In genomic region chr1:240122639-240123604, GRCh38 we compare ENCODE assay signal across 1 cellular context.
TF ChIP-seq lines count a peak whose summit lies in the region.

No MANE protein-coding gene starts in this region.

TF ChIP-seq in HEK293, 187 proteins besides CTCF, POLR2A, EP300 and RAD21 (continued from another document and continues in another):
- TF ChIP-seq PATZ1 (tag by site-specific recombination; IDR thresholded peaks at IDR 0.05) (no peak), ZNF146 (tag by site-specific recombination; IDR thresholded peaks at IDR 0.05) (no peak), ZNF302 (tag by site-specific recombination; IDR thresholded peaks at IDR 0.05; ENCODE audit: low read depth) (no peak), ZNF335 (tag by site-specific recombination; conservative IDR thresholded peaks at IDR 0.05) (no peak), REST (tag by site-specific recombination; IDR thresholded peaks at IDR 0.05) (peak; percentile 79), MYNN (tag by site-specific recombination; IDR thresholded peaks at IDR 0.05; ENCODE audit: borderline replicate concordance) (no peak), ZNF10 (tag by site-specific recombination; IDR thresholded peaks at IDR 0.05) (no peak), ZNF366 (tag by site-specific recombination; conservative IDR thresholded peaks at IDR 0.05) (no peak), PRDM2 (tag by site-specific recombination; IDR thresholded peaks at IDR 0.05; ENCODE audit: borderline replicate concordance) (no peak), ZNF513 (tag by site-specific recombination; IDR thresholded peaks at IDR 0.05) (no peak), ZNF777 (tag by site-specific recombination; IDR thresholded peaks at IDR 0.05; ENCODE audit: borderline replicate concordance) (no peak), KLF17 (tag by site-specific recombination; IDR thresholded peaks at IDR 0.05) (no peak), ZNF521 (tag by site-specific recombination; IDR thresholded peaks at IDR 0.05) (no peak), MZF1 (tag by site-specific recombination; IDR thresholded peaks at IDR 0.05; ENCODE audit: borderline replicate concordance) (peak; percentile 76; the same call in 1 of the 2 replicates), PRDM6 (tag by site-specific recombination; IDR thresholded peaks at IDR 0.05) (no peak), ZNF280C (tag by site-specific recombination; IDR thresholded peaks at IDR 0.05) (no peak), ZIC2 (tag by site-specific recombination; IDR thresholded peaks at IDR 0.05) (peak; percentile 97), ZNF561 (tag by site-specific recombination; IDR thresholded peaks at IDR 0.05; ENCODE audit: borderline replicate concordance) (peak; percentile 100), ZNF239 (tag by site-specific recombination; IDR thresholded peaks at IDR 0.05) (no peak), ZNF843 (tag by site-specific recombination; IDR thresholded peaks at IDR 0.05) (no peak), ZNF48 (tag by site-specific recombination; IDR thresholded peaks at IDR 0.05) (no peak), ZNF639 (tag by site-specific recombination; IDR thresholded peaks at IDR 0.05) (no peak), ZNF404 (tag by site-specific recombination; IDR thresholded peaks at IDR 0.05) (no peak), PRDM1 (tag by site-specific recombination; IDR thresholded peaks at IDR 0.05) (peak; percentile 77), KLF10 (tag by site-specific recombination; IDR thresholded peaks at IDR 0.05) (no peak), MEIS1 (CRISPR knock-in tag; IDR thresholded peaks at IDR 0.05; ENCODE audit: borderline replicate concordance) (no peak), ZNF548 (tag by site-specific recombination; IDR thresholded peaks at IDR 0.05) (no peak), HOXC10 (CRISPR knock-in tag; IDR thresholded peaks at IDR 0.05) (no peak), ZNF76 (tag by site-specific recombination; IDR thresholded peaks at IDR 0.05; ENCODE audit: borderline replicate concordance, low read depth) (no peak), TRIM28 (IDR thresholded peaks at IDR 0.05; ENCODE audit: borderline replicate concordance, low read length) (peak; percentile 51; the same call in 1 of the 2 replicates), ZNF202 (tag by site-specific recombination; IDR thresholded peaks at IDR 0.05; ENCODE audit: borderline replicate concordance) (no peak), ZNF580 (tag by site-specific recombination; IDR thresholded peaks at IDR 0.05) (0 out of 2 replicates have a peak, but pooled peaks have one; percentile 11)
